In the genomic region with DNA sequence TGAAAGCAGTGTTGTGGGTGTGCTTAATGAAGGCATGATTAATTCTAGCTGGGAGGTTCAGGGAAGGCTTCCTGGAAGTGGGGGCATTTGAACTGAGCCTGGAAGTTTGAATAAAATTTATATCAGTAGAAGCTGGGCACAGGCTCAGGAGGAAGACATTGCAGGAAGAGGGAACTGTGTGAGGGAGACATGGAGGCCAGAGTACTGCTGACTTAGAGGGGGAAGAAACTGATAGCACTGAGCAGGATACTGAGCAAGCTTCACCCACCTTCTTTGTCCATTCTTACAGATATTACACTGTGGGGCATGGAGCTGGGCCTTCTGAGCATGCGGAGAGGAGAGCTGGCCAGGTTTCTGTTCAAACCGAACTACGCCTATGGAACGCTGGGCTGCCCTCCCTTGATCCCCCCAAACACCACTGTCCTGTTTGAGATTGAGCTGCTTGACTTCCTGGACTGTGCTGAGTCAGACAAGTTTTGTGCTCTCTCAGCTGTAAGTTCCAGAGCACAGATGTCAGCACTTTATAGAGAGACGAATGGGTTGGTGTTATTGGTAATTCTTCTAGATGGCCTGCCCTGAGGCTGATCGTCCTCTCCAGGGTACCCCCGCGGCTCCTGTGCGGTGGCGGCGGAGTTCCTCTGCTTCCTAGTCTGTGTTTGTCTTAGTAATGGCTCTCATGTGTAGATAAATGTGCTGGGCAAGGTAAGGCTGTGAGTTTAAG, we compare ENCODE assay signal across 16 cellular contexts. TPM values are rescaled to one million over a fixed set of nuclear protein-coding genes. Genes with fewer than 3 reads are reported as not detected.
DNase-seq lines count a peak whose midpoint lies in the region; ATAC-seq, FAIRE-seq and TF ChIP-seq lines count a peak whose summit lies in the region.
"Had no signal": no experiment of that assay in that cellular context is flagged by ENCODE, and none has a peak within 500 bp of the region (broad histone marks: within the 10 kb centered on the region; RNA-seq: fewer than 3 reads in every experiment).

No MANE protein-coding gene starts in this region.

- H3K9me3 Mint-ChIP-seq in astrocyte (ENCODE audit: unreplicated experiment) (peaks cover 9% of the 10 kb centered on the region), neural progenitor cell (no peaks in the 10 kb centered on the region)
- H3K9me3 Mint-ChIP-seq: activated T-helper 17 cell treated with anti-CD3 and anti-CD28 coated beads, Interleukin-2, amount 50 U/mL, for 72 hours; CD4-positive, alpha-beta T cell; central memory CD8-positive, alpha-beta T cell had no signal

- ATAC-seq in foreskin keratinocyte (peak; percentile 48), GM19023 (IDR thresholded peaks at IDR 0.05; ENCODE audit: unreplicated experiment) (no peak)
- ATAC-seq: activated T-helper 17 cell treated with anti-CD3 and anti-CD28 coated beads, Interleukin-2, amount 50 U/mL, for 72 hours; gastrocnemius medialis; lower lobe of right lung had no signal

- FAIRE-seq in astrocyte (lab: Jason Lieb, UNC) = no peak

- no peaks in the 10 kb centered on the region for H3K9me2 ChIP-seq in GM23248 (ENCODE audit: insufficient read depth)

- H3K9ac ChIP-seq in GM23248 (no peak overlapping the region), astrocyte (ENCODE audit: low read length) (no peak overlapping the region), neural progenitor cell (no peak overlapping the region)

- H3K4me1 ChIP-seq in GM23248 (ENCODE audit: insufficient read depth) (no peaks in the 10 kb centered on the region), astrocyte (ENCODE audit: insufficient read depth, low read length) (no peaks in the 10 kb centered on the region), foreskin keratinocyte (no peaks in the 10 kb centered on the region), neural progenitor cell (no peaks in the 10 kb centered on the region)
- H3K4me1 ChIP-seq: gastrocnemius medialis, lower lobe of right lung had no signal

- H3K27ac Mint-ChIP-seq in astrocyte (ENCODE audit: unreplicated experiment) (no peak overlapping the region), neural progenitor cell (peak overlapping the region; percentile 10)
- H3K27ac Mint-ChIP-seq: activated T-helper 17 cell treated with anti-CD3 and anti-CD28 coated beads, Interleukin-2, amount 50 U/mL, for 72 hours; CD4-positive, alpha-beta T cell had no signal

- DNase-seq in GM23248 (peak; percentile 36), astrocyte (ENCODE audit: low read depth) (no peak), foreskin keratinocyte (no peak), neural progenitor cell (ENCODE audit: low spot score) (no peak), inferior parietal cortex (ENCODE audit: extremely low spot score) (no peak), MV-4-11 (lab: John Stamatoyannopoulos, UW) (no peak)
- DNase-seq in stimulated activated naive CD4-positive, alpha-beta T cell treated with Interleukin-2 at 50 U/mL for 16 hours (lab: John Stamatoyannopoulos, UW) = no peak
- DNase-seq: CD4-positive, alpha-beta T cell; gastrocnemius medialis; lower lobe of right lung; NCI-H1694 treated with DMSO at 0.1 percent for 48 hours; stomach had no signal

- H3K27me3 ChIP-seq in GM23248 (replicated peaks; ENCODE audit: insufficient read depth) = peaks cover 34% of the 10 kb centered on the region
- H3K27me3 ChIP-seq in astrocyte (ENCODE audit: insufficient read depth, low read length) = peaks cover 6% of the 10 kb centered on the region
- peaks cover 8% of the 10 kb centered on the region for H3K27me3 ChIP-seq in foreskin keratinocyte
- H3K27me3 ChIP-seq in neural progenitor cell = no peaks in the 10 kb centered on the region
- H3K27me3 ChIP-seq: gastrocnemius medialis, stomach had no signal

- TF ChIP-seq CTCF in astrocyte (IDR thresholded peaks at IDR 0.05; ENCODE audit: insufficient read depth, low read depth, low read length) (no peak), foreskin keratinocyte (conservative IDR thresholded peaks at IDR 0.05) (no peak), neural progenitor cell (IDR thresholded peaks at IDR 0.05) (no peak)

- H3K4me3 ChIP-seq in GM23248 (no peak overlapping the region), astrocyte (ENCODE audit: insufficient read depth, low read depth, low read length) (no peak overlapping the region), neural progenitor cell (no peak overlapping the region)
- H3K4me3 ChIP-seq: gastrocnemius medialis, lower lobe of right lung, stomach had no signal

- H3K9me3 ChIP-seq in GM23248 (ENCODE audit: low read depth) = no peaks in the 10 kb centered on the region
- H3K9me3 ChIP-seq in astrocyte (ENCODE audit: insufficient read depth, low read depth, low read length) = no peaks in the 10 kb centered on the region
- H3K9me3 ChIP-seq in neural progenitor cell (ENCODE audit: low read depth) = no peaks in the 10 kb centered on the region
- H3K9me3 ChIP-seq: gastrocnemius medialis, lower lobe of right lung, stomach had no signal

- H3K27me3 Mint-ChIP-seq in astrocyte (ENCODE audit: low read depth, unreplicated experiment) = peaks cover 5% of the 10 kb centered on the region
- H3K27me3 Mint-ChIP-seq in neural progenitor cell (ENCODE audit: insufficient read depth, low read depth) = peaks cover 2% of the 10 kb centered on the region
- H3K27me3 Mint-ChIP-seq: activated T-helper 17 cell treated with anti-CD3 and anti-CD28 coated beads, Interleukin-2, amount 50 U/mL, for 72 hours had no signal

- H3K36me3 Mint-ChIP-seq in astrocyte (ENCODE audit: low read depth, unreplicated experiment) (no peaks in the 10 kb centered on the region), neural progenitor cell (no peaks in the 10 kb centered on the region)

- 39 to 41% methylated on average over 11 of the region's 11 CpGs for WGBS in GM23248 (ENCODE audit: low coverage in 1 of 2, low lambda C conversion rate in 2 of 2, missing lambda C conversion rate in 2 of 2), 2 experiments

- no peak overlapping the region for H3K4me3 Mint-ChIP-seq in astrocyte (ENCODE audit: unreplicated experiment)
- no peak overlapping the region for H3K4me3 Mint-ChIP-seq in neural progenitor cell
- H3K4me3 Mint-ChIP-seq: activated T-helper 17 cell treated with anti-CD3 and anti-CD28 coated beads, Interleukin-2, amount 50 U/mL, for 72 hours; CD4-positive, alpha-beta T cell; central memory CD8-positive, alpha-beta T cell had no signal

- no peak overlapping the region for H3K27ac ChIP-seq in GM23248
- no peak overlapping the region for H3K27ac ChIP-seq in astrocyte (ENCODE audit: low read depth, low read length)
- H3K27ac ChIP-seq in foreskin keratinocyte = no peak overlapping the region
- H3K27ac ChIP-seq in neural progenitor cell = no peak overlapping the region
- H3K27ac ChIP-seq: gastrocnemius medialis, lower lobe of right lung, stomach had no signal

- H3K36me3 ChIP-seq in GM23248 (ENCODE audit: low read depth) = no peaks in the 10 kb centered on the region
- H3K36me3 ChIP-seq in astrocyte (ENCODE audit: insufficient read depth, low read length) = no peaks in the 10 kb centered on the region
- H3K36me3 ChIP-seq in neural progenitor cell = no peaks in the 10 kb centered on the region
- H3K36me3 ChIP-seq: gastrocnemius medialis, lower lobe of right lung, stomach had no signal

- H3K4me2 ChIP-seq in GM23248 (ENCODE audit: unreplicated experiment) (no peak overlapping the region), astrocyte (ENCODE audit: low read length) (no peak overlapping the region), neural progenitor cell (no peak overlapping the region)

- H3K4me1 Mint-ChIP-seq in astrocyte (ENCODE audit: low read depth, unreplicated experiment) (peaks cover 9% of the 10 kb centered on the region), neural progenitor cell (peaks cover 18% of the 10 kb centered on the region)
- H3K4me1 Mint-ChIP-seq: activated T-helper 17 cell treated with anti-CD3 and anti-CD28 coated beads, Interleukin-2, amount 50 U/mL, for 72 hours; central memory CD8-positive, alpha-beta T cell had no signal

- H2AFZ ChIP-seq in GM23248 (no peak overlapping the region), astrocyte (ENCODE audit: low read depth, low read length) (peak overlapping the region; percentile 55), neural progenitor cell (replicated peaks) (no peak overlapping the region)

- H3K79me2 ChIP-seq in GM23248 (ENCODE audit: insufficient read depth) (no peaks in the 10 kb centered on the region), astrocyte (ENCODE audit: insufficient read depth, low read length) (no peaks in the 10 kb centered on the region), neural progenitor cell (ENCODE audit: low read depth) (no peaks in the 10 kb centered on the region)

- in situ Hi-C loops in GM23248 (cut with MboI) = no loop called here

- H4K20me1 ChIP-seq in GM23248 (ENCODE audit: insufficient read depth) = no peaks in the 10 kb centered on the region
- H4K20me1 ChIP-seq in astrocyte (ENCODE audit: insufficient read depth, low read length) = no peaks in the 10 kb centered on the region
- H4K20me1 ChIP-seq in neural progenitor cell (ENCODE audit: low read depth) = no peaks in the 10 kb centered on the region

- H3F3A ChIP-seq in GM23248 (ENCODE audit: insufficient read depth) (no peaks in the 10 kb centered on the region), neural progenitor cell (ENCODE audit: low read depth) (no peaks in the 10 kb centered on the region)

RNA-seq across cellular contexts. Expression of a gene that starts 2.1 kb away (rescaled TPM):
- total RNA-seq in GM23248 (2014; rRNA removed; shearing (Covaris generic)) = not detected in 2 replicates
- not detected in 2 replicates for polyA plus RNA-seq in GM23248 (2016; fragmentation: Nextera tagmentation; extraction: Ambion mirVana)
- total RNA-seq in astrocyte = not detected in 2 replicates
- not detected in 2 replicates for total RNA-seq in foreskin keratinocyte
- 0.07 TPM in 1 of 2 replicates, not detected in the other for polyA plus RNA-seq in foreskin keratinocyte
- not detected in 2 replicates for total RNA-seq in neural progenitor cell (ENCODE audit: low replicate concordance)
- total RNA-seq: activated T-helper 17 cell treated with anti-CD3 and anti-CD28 coated beads, Interleukin-2, amount 50 U/mL, for 72 hours; CD4-positive, alpha-beta T cell; gastrocnemius medialis; posterior vena cava; stomach had no signal

RNA-seq across cellular contexts. Expression of a gene that starts 2.1 kb away (rescaled TPM):
- not detected in 2 replicates for total RNA-seq in GM23248 (2014; rRNA removed; shearing (Covaris generic))
- not detected in 2 replicates for polyA plus RNA-seq in GM23248 (2016; fragmentation: Nextera tagmentation; extraction: Ambion mirVana)
- total RNA-seq in astrocyte = not detected in 2 replicates
- not detected in 2 replicates for total RNA-seq in foreskin keratinocyte
- polyA plus RNA-seq in foreskin keratinocyte = not detected in 2 replicates
- total RNA-seq in neural progenitor cell (ENCODE audit: low replicate concordance) = not detected in 2 replicates
- total RNA-seq: activated T-helper 17 cell treated with anti-CD3 and anti-CD28 coated beads, Interleukin-2, amount 50 U/mL, for 72 hours; lower lobe of right lung had no signal

RNA-seq across cellular contexts. Expression of a gene that starts 21.4 kb away (rescaled TPM):
- 15.3 and 25.5 TPM in 2 replicates for total RNA-seq in GM23248 (2014; rRNA removed; shearing (Covaris generic))
- polyA plus RNA-seq in GM23248 (2016; fragmentation: Nextera tagmentation; extraction: Ambion mirVana) (21.1 and 23.4 TPM in 2 replicates), foreskin keratinocyte (40.4 and 41.8 TPM in 2 replicates)
- total RNA-seq in astrocyte (26.0 and 27.6 TPM in 2 replicates), foreskin keratinocyte (31.1 and 34.0 TPM in 2 replicates), neural progenitor cell (ENCODE audit: low replicate concordance) (23.3 and 48.6 TPM in 2 replicates)
